9 cellular contexts compared by ENCODE assay signal in the genomic region with DNA sequence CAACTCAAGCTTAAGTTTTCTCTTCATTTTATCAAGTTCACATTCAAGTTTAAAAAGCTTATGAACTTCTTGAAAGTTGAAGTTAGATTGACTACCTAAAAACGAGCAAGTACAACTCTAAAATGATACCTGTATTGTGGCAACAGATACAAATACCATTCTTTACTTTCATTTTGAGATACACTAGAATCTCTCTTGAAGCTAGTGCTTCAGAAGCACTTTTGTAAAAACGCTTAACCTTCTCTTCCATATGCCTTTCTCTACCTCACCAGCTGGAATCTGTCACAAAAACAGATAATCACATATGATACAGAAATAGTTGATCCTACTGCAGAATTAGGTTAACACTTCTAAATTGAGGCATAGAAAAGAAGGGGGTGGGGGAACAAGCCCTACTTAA. TPM values are rescaled to one million over a fixed set of nuclear protein-coding genes. Genes with fewer than 3 reads are reported as not detected.
DNase-seq lines count a peak whose midpoint lies in the region; ATAC-seq, FAIRE-seq and TF ChIP-seq lines count a peak whose summit lies in the region.
"Had no signal": no experiment of that assay in that cellular context is flagged by ENCODE, and none has a peak within 500 bp of the region (broad histone marks: within the 10 kb centered on the region; RNA-seq: fewer than 3 reads in every experiment).

No MANE protein-coding gene starts in this region.

- no peaks in the 10 kb centered on the region for H3K36me3 ChIP-seq in keratinocyte (ENCODE audit: control insufficient read depth in 2 of 2, extremely low read depth in 1 of 2, insufficient read depth in 2 of 2, low read length in 2 of 2)
- H3K36me3 ChIP-seq in tibial artery = peaks cover 17 to 32% (median 28%) of the 10 kb centered on the region in 3 donors

- peak overlapping the region; percentile 79 for H3K27ac ChIP-seq in keratinocyte (ENCODE audit: control insufficient read depth, insufficient read depth, low read length)
- H3K27ac ChIP-seq in tibial artery = peak overlapping the region; percentile 96 to 99

- peak overlapping the region; percentile 100 for H3K27ac Mint-ChIP-seq in T-helper 1 cell treated with Interleukin-12 subunit alpha and Interleukin-12 subunit beta and Interleukin-4 antibody, amounts not matched to agents 30 μg/mL and 1 μg/mL, for 36 hours
- H3K27ac Mint-ChIP-seq in activated CD4-positive, alpha-beta memory T cell treated with anti-CD3 and anti-CD28 coated beads, Interleukin-2, amount 10 ng/mL, durations not matched to agents 7 days and 5 days = peak overlapping the region; percentile 100

- no peaks in the 10 kb centered on the region for H3K9me1 ChIP-seq in keratinocyte (ENCODE audit: control insufficient read depth, extremely low read depth, insufficient read depth, low read length)

- peak overlapping the region; percentile 91 for H3K9ac ChIP-seq in keratinocyte (ENCODE audit: control insufficient read depth, extremely low read depth, insufficient read depth, low read length)

- peak overlapping the region; percentile 86 for H3K4me3 Mint-ChIP-seq in T-helper 1 cell treated with Interleukin-12 subunit alpha and Interleukin-12 subunit beta and Interleukin-4 antibody, amounts not matched to agents 30 μg/mL and 1 μg/mL, for 36 hours
- H3K4me3 Mint-ChIP-seq in activated CD4-positive, alpha-beta memory T cell treated with anti-CD3 and anti-CD28 coated beads, Interleukin-2, amount 10 ng/mL, durations not matched to agents 7 days and 5 days = peak overlapping the region; percentile 100

- H3K27me3 ChIP-seq in keratinocyte (ENCODE audit: control insufficient read depth, extremely low read depth, insufficient read depth, low read length) (no peaks in the 10 kb centered on the region), tibial artery (no peaks in the 10 kb centered on the region)

- H3K9me3 Mint-ChIP-seq in T-helper 1 cell treated with Interleukin-12 subunit alpha and Interleukin-12 subunit beta and Interleukin-4 antibody, amounts not matched to agents 30 μg/mL and 1 μg/mL, for 36 hours = no peaks in the 10 kb centered on the region
- no peaks in the 10 kb centered on the region for H3K9me3 Mint-ChIP-seq in activated CD4-positive, alpha-beta memory T cell treated with anti-CD3 and anti-CD28 coated beads, Interleukin-2, amount 10 ng/mL, durations not matched to agents 7 days and 5 days

- H3K79me2 ChIP-seq in keratinocyte (ENCODE audit: control insufficient read depth, insufficient read depth, low read length) = no peaks in the 10 kb centered on the region

- peaks cover 14% of the 10 kb centered on the region for H3K4me1 ChIP-seq in keratinocyte (ENCODE audit: control insufficient read depth, extremely low read depth, insufficient read depth, low read length)
- peaks cover 0 to 50% (median 26%) of the 10 kb centered on the region in 4 donors for H3K4me1 ChIP-seq in tibial artery

- FAIRE-seq in keratinocyte (lab: Jason Lieb, UNC) = no peak
- FAIRE-seq: endometrium had no signal

- peaks cover 15% of the 10 kb centered on the region for H3K36me3 Mint-ChIP-seq in T-helper 1 cell treated with Interleukin-12 subunit alpha and Interleukin-12 subunit beta and Interleukin-4 antibody, amounts not matched to agents 30 μg/mL and 1 μg/mL, for 36 hours (ENCODE audit: low read depth)
- peaks cover 44% of the 10 kb centered on the region for H3K36me3 Mint-ChIP-seq in activated CD4-positive, alpha-beta memory T cell treated with anti-CD3 and anti-CD28 coated beads, Interleukin-2, amount 10 ng/mL, durations not matched to agents 7 days and 5 days (ENCODE audit: low read depth)

- peak; percentile 13 for ATAC-seq in HG02852 (IDR thresholded peaks at IDR 0.05; ENCODE audit: unreplicated experiment)

- dilution Hi-C loops in keratinocyte (cut with MboI; ENCODE audit: extremely low pct_ligation_motif_present, low sequenced_read_pairs) = no loop called here

- H3K4me3 ChIP-seq in keratinocyte (ENCODE audit: control insufficient read depth in 2 of 3, extremely low read depth in 1 of 3, insufficient read depth in 2 of 3, low read depth in 1 of 3, low read length in 3 of 3) (peak overlapping the region; percentile 79 to 94 (median 88)), tibial artery (peak overlapping the region; percentile 93 to 98)

- H3K9me3 ChIP-seq in keratinocyte (ENCODE audit: control insufficient read depth, low read depth, low read length) = no peaks in the 10 kb centered on the region
- H3K9me3 ChIP-seq in tibial artery = no peaks in the 10 kb centered on the region

- TF ChIP-seq CTCF in keratinocyte (optimal IDR thresholded peaks at IDR 0.05 in 1 of 3, IDR thresholded peaks at IDR 0.05 in 1 of 3, conservative IDR thresholded peaks at IDR 0.05 in 1 of 3; ENCODE audit: extremely low read depth in 1 of 3, insufficient read depth in 2 of 3, low read length in 3 of 3) (no peak), tibial artery (IDR thresholded peaks at IDR 0.05) (no peak)

- POLR2A ChIA-PET in activated CD4-positive, alpha-beta memory T cell treated with anti-CD3 and anti-CD28 coated beads, Interleukin-2, amount 10 ng/mL, durations not matched to agents 7 days and 5 days (lab: Charles Lee) = interaction anchor here (0.7 to 1.9 kb wide), 11 partner anchors 10 to 498 kb away, joined by 3 to 10 read pairs (median 3); partner anchors contain the start of gene ARPP19

- no peaks in the 10 kb centered on the region for H4K20me1 ChIP-seq in keratinocyte (ENCODE audit: control insufficient read depth, extremely low read depth, insufficient read depth, low read length)

- DNase-seq in T-helper 1 cell (no peak), keratinocyte (ENCODE audit: low read depth, low spot score) (no peak), tibial artery (no peak), NCI-H446 (lab: John Stamatoyannopoulos, UW) (no peak), iPS-NIHi11 (ENCODE audit: low spot score) (no peak)
- no peak for DNase-seq in activated CD4-positive, alpha-beta memory T cell treated with anti-CD3 and anti-CD28 coated beads, Interleukin-2, amount 10 ng/mL, durations not matched to agents 7 days and 5 days

- peak overlapping the region; percentile 96 for H2AFZ ChIP-seq in keratinocyte (ENCODE audit: control insufficient read depth, low read length)

- H3K4me1 Mint-ChIP-seq in T-helper 1 cell treated with Interleukin-12 subunit alpha and Interleukin-12 subunit beta and Interleukin-4 antibody, amounts not matched to agents 30 μg/mL and 1 μg/mL, for 36 hours (ENCODE audit: low read depth) = peaks cover 28% of the 10 kb centered on the region
- peaks cover 50% of the 10 kb centered on the region for H3K4me1 Mint-ChIP-seq in activated CD4-positive, alpha-beta memory T cell treated with anti-CD3 and anti-CD28 coated beads, Interleukin-2, amount 10 ng/mL, durations not matched to agents 7 days and 5 days

- H3K4me2 ChIP-seq in keratinocyte (ENCODE audit: control insufficient read depth, extremely low read depth, insufficient read depth, low read depth, low read length) = peak overlapping the region; percentile 100

- intact Hi-C loops in tibial artery (cut with DNase I; ENCODE audit: low total_unique reads) = loop anchor here (5.0 kb wide), 1 partner anchor 105 kb away; no protein-coding TSS in a partner anchor

- no peaks in the 10 kb centered on the region for H3K27me3 Mint-ChIP-seq in T-helper 1 cell treated with Interleukin-12 subunit alpha and Interleukin-12 subunit beta and Interleukin-4 antibody, amounts not matched to agents 30 μg/mL and 1 μg/mL, for 36 hours (ENCODE audit: low read depth)
- peaks cover 3% of the 10 kb centered on the region for H3K27me3 Mint-ChIP-seq in activated CD4-positive, alpha-beta memory T cell treated with anti-CD3 and anti-CD28 coated beads, Interleukin-2, amount 10 ng/mL, durations not matched to agents 7 days and 5 days

- CTCF ChIA-PET in activated CD4-positive, alpha-beta memory T cell treated with anti-CD3 and anti-CD28 coated beads, Interleukin-2, amount 10 ng/mL, durations not matched to agents 7 days and 5 days (lab: Charles Lee) = interaction anchor here (0.7 to 1.4 kb wide), 4 partner anchors 15 to 153 kb away, joined by 3 to 5 read pairs (median 4); partner anchors contain the start of gene MYO5A

RNA-seq across cellular contexts. Expression of gene ATOSA, which starts 1.6 kb away (rescaled TPM):
- total RNA-seq in activated CD4-positive, alpha-beta memory T cell treated with anti-CD3 and anti-CD28 coated beads, Interleukin-2, amount 10 ng/mL, durations not matched to agents 7 days and 5 days = 10 to 100 TPM; 44.9 to 46.6 TPM
- polyA plus RNA-seq in keratinocyte = 6.1 to 19.9 TPM (median 18.5 TPM) in 3 replicates
- 64.0 TPM for polyA plus RNA-seq in keratinocyte (2011; ENCODE audit: low read depth)
- polyA plus RNA-seq in keratinocyte (2011; cell fraction: cytosol; rRNA removed) = 6.5 and 14.8 TPM in 2 replicates
- 42.5 and 45.4 TPM in 2 replicates for polyA plus RNA-seq in keratinocyte (2011; cell fraction: nucleus; rRNA removed)
- 5.7 and 17.0 TPM in 2 replicates for polyA plus RNA-seq in keratinocyte (2012; ENCODE audit: low replicate concordance)
- polyA minus RNA-seq in keratinocyte = 1.7 to 16.7 TPM (median 9.9 TPM) in 3 replicates
- polyA minus RNA-seq in keratinocyte (2011; cell fraction: cytosol; rRNA and poly(A)+ RNA removed) = 5.4 TPM
- polyA minus RNA-seq in keratinocyte (2011; cell fraction: nucleus; rRNA and poly(A)+ RNA removed) = 23.8 and 52.0 TPM in 2 replicates
